In the genomic region with DNA sequence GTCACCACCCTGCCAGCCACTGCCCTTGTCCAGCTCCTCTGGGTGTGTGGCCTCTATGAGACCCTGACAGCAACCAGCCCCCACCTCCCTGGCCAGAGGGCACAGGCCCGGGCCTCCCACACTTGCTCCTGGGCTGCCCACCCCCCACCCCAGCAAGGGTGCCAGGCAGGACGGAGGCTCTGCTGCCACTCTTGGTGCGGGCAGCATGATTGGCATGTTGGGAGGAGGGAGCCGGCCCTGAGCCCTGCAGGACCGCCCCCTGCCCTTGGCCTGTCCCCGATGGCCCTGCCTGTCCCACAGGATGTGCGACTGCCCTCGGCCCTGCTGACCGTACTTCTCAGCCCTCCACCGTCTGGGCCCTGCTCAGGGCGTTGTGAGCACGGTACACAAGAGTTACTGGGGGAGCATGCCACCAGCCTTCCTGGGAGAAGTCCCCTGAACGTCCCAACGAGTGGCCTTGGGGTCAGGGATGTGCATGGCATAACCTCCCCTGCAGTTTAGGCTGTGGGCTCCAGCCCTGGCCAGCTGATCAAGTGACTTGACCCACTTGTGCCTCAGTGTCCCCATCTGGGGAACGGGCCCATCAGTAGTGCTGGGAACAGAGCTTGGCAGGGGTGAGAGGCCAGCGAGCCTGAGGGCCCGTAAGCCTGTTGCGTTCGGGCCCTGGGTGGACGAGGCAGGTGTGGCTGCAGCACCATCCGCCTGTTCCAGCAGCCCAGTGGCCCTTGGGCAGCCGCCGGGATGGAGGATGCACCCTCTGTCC, we compare ENCODE assay signal across 9 cellular contexts. TPM values are rescaled to one million over a fixed set of nuclear protein-coding genes. Genes with fewer than 3 reads are reported as not detected.
DNase-seq lines count a peak whose midpoint lies in the region; TF ChIP-seq lines count a peak whose summit lies in the region.
"Had no signal": no experiment of that assay in that cellular context is flagged by ENCODE, and none has a peak within 500 bp of the region (broad histone marks: within the 10 kb centered on the region; RNA-seq: fewer than 3 reads in every experiment).

No MANE protein-coding gene starts in this region.

- peak overlapping the region; percentile 39 for H3K27ac Mint-ChIP-seq in mesothelial cell of epicardium
- H3K27ac Mint-ChIP-seq: activated B cell treated with CpG ODN at 0.5 μM for 24 hours had no signal

- 75 to 81% methylated on average over 23 of the region's 23 CpGs for WGBS in ectodermal cell, 2 experiments

- H3K27me3 Mint-ChIP-seq in mesothelial cell of epicardium (ENCODE audit: low read depth) = no peaks in the 10 kb centered on the region
- H3K27me3 Mint-ChIP-seq: activated B cell treated with CpG ODN at 0.5 μM for 24 hours had no signal

- H3K9ac ChIP-seq in BLaER1 = no peak overlapping the region

- H3K27me3 ChIP-seq in BLaER1 (no peaks in the 10 kb centered on the region), ectodermal cell (ENCODE audit: control insufficient read depth, insufficient read depth, low read length, poor library complexity, severe bottlenecking) (no peaks in the 10 kb centered on the region)

- H4K20me1 ChIP-seq in BLaER1 = peaks cover 98% of the 10 kb centered on the region

- peaks cover 87% of the 10 kb centered on the region for H3K36me3 ChIP-seq in BLaER1
- no peaks in the 10 kb centered on the region for H3K36me3 ChIP-seq in ectodermal cell (ENCODE audit: control insufficient read depth, insufficient read depth, low read length)

- peak overlapping the region; percentile 51; the same call in 1 of the 2 replicates for H3K27ac ChIP-seq in BLaER1
- peak overlapping the region; percentile 64 for H3K27ac ChIP-seq in ectodermal cell (ENCODE audit: insufficient read depth, low read depth, low read length, poor library complexity, severe bottlenecking)

- peaks cover 10% of the 10 kb centered on the region for H3K4me1 Mint-ChIP-seq in mesothelial cell of epicardium

- H3K4me3 ChIP-seq in BLaER1 = no peak overlapping the region
- peak overlapping the region; percentile 14 for H3K4me3 ChIP-seq in ectodermal cell (ENCODE audit: insufficient read depth, low read depth, low read length)

- peak overlapping the region; percentile 85 for H3K4me2 ChIP-seq in BLaER1

- DNase-seq in mesothelial cell of epicardium (ENCODE audit: low spot score in 2 of 2, unreplicated experiment in 2 of 2) = no peak
- no peak for DNase-seq in SKM-1 (lab: John Stamatoyannopoulos, UW; ENCODE audit: unreplicated experiment)
- DNase-seq in effector CD8-positive, alpha-beta T cell (lab: John Stamatoyannopoulos, UW) = no peak
- no peak for DNase-seq in NCI-H526 treated with DMSO at 0.1 percent for 48 hours (lab: John Stamatoyannopoulos, UW)

- TF ChIP-seq CTCF in mesothelial cell of epicardium (IDR thresholded peaks at IDR 0.05; ENCODE audit: unreplicated experiment) = no peak

- no peaks in the 10 kb centered on the region for H3K9me3 ChIP-seq in BLaER1
- no peaks in the 10 kb centered on the region for H3K9me3 ChIP-seq in ectodermal cell (ENCODE audit: control insufficient read depth, low read length)

- H3K4me1 ChIP-seq in BLaER1 = peaks cover 78% of the 10 kb centered on the region
- peaks cover 25% of the 10 kb centered on the region for H3K4me1 ChIP-seq in ectodermal cell (ENCODE audit: control insufficient read depth, insufficient read depth, low read length)

- H3K36me3 Mint-ChIP-seq in mesothelial cell of epicardium = peaks cover 4% of the 10 kb centered on the region

- H3K9me3 Mint-ChIP-seq in mesothelial cell of epicardium = no peaks in the 10 kb centered on the region
- H3K9me3 Mint-ChIP-seq: activated B cell treated with CpG ODN at 0.5 μM for 24 hours had no signal

- peak overlapping the region; percentile 58 for H3K4me3 Mint-ChIP-seq in mesothelial cell of epicardium
- H3K4me3 Mint-ChIP-seq: activated B cell treated with CpG ODN at 0.5 μM for 24 hours had no signal

RNA-seq across cellular contexts. Expression of gene GPSM1, which starts 16.0 kb away (rescaled TPM):
- 35.2 TPM for polyA plus RNA-seq in ectodermal cell (2013, experiment 1 of 4)
- polyA plus RNA-seq in ectodermal cell (2013, experiment 2 of 4) = 36.8 TPM
- 31.9 TPM for polyA plus RNA-seq in ectodermal cell (2013, experiment 3 of 4)
- polyA plus RNA-seq in ectodermal cell (2013, experiment 4 of 4) = 33.0 TPM
- total RNA-seq in mesothelial cell of epicardium = 98.6 to 103 TPM (median 102 TPM) in 3 replicates

RNA-seq across cellular contexts. Expression of gene DNLZ, which starts 20.2 kb away (rescaled TPM):
- polyA plus RNA-seq in ectodermal cell (2013, experiment 1 of 4) = 8.6 TPM
- 7.3 TPM for polyA plus RNA-seq in ectodermal cell (2013, experiment 2 of 4)
- polyA plus RNA-seq in ectodermal cell (2013, experiment 3 of 4) = 12.0 TPM
- 10.4 TPM for polyA plus RNA-seq in ectodermal cell (2013, experiment 4 of 4)
- 11.8 to 14.7 TPM (median 13.0 TPM) in 3 replicates for total RNA-seq in mesothelial cell of epicardium

RNA-seq across cellular contexts. Expression of gene CARD9, which starts 30.2 kb away (rescaled TPM):
- polyA plus RNA-seq in ectodermal cell (2013, experiment 1 of 4) = 0.37 TPM
- polyA plus RNA-seq in ectodermal cell (2013, experiment 2 of 4) = 0.48 TPM
- polyA plus RNA-seq in ectodermal cell (2013, experiment 3 of 4) = 0.43 TPM
- polyA plus RNA-seq in ectodermal cell (2013, experiment 4 of 4) = 0.49 TPM
- 3.6 to 4.9 TPM (median 4.0 TPM) in 3 replicates for total RNA-seq in mesothelial cell of epicardium
- total RNA-seq: RPMI7951 had no signal

RNA-seq across cellular contexts. Expression of gene CCDC187, which starts 39.4 kb away (rescaled TPM):
- polyA plus RNA-seq in ectodermal cell (2013, experiment 1 of 4) = 0.07 TPM
- polyA plus RNA-seq in ectodermal cell (2013, experiment 2 of 4) = 0.09 TPM
- polyA plus RNA-seq in ectodermal cell (2013, experiment 3 of 4) = 0.05 TPM
- polyA plus RNA-seq in ectodermal cell (2013, experiment 4 of 4) = 0.12 TPM
- 0.42 to 0.54 TPM (median 0.47 TPM) in 3 replicates for total RNA-seq in mesothelial cell of epicardium
- total RNA-seq: renal cortical epithelial cell, RPMI7951 had no signal

RNA-seq across cellular contexts. Expression of gene SNAPC4, which starts 56.7 kb away (rescaled TPM):
- 21.6 TPM for polyA plus RNA-seq in ectodermal cell (2013, experiment 1 of 4)
- 22.3 TPM for polyA plus RNA-seq in ectodermal cell (2013, experiment 2 of 4)
- 15.7 TPM for polyA plus RNA-seq in ectodermal cell (2013, experiment 3 of 4)
- 15.3 TPM for polyA plus RNA-seq in ectodermal cell (2013, experiment 4 of 4)
- total RNA-seq in mesothelial cell of epicardium = 18.2 to 19.3 TPM (median 18.2 TPM) in 3 replicates
